In the genomic region with DNA sequence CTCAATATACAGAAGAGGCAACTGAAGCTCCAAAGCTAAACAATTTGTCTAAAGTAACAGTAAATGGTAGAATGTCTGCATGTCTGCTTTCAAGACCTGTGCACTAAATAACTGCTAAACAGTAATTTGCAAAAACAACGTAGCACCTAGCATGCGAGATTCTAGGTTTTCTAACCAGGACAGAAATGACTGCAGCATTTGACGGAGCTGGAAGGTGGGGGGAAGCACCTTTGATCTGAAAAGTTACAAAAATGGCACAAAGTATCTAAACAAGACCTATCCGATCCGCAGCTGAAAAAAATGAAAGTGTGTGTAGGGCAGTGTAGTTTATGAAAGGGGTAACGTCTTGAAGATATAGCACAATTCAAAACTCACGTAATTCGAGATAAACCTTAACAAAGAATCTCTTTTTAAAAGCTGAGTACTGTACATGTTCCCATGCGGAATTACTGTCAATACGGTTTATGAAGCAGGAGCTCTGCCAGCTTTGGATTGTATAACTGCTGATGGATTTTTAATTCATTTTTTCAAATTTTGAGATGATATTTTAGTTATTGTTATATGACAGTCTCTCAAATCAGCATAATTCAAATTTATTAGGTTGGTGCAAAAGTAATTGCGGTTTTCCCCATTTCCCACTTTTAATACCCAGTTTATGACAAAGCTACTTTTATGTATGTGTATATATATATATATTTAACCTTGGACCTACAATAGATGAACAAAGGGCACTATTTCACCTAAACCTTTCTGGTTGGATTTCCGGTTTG, we compare ENCODE assay signal across 1 cellular context.
TF ChIP-seq lines count a peak whose summit lies in the region.

No MANE protein-coding gene starts in this region.

TF ChIP-seq in HepG2, 621 proteins besides CTCF, POLR2A, EP300 and RAD21 (continued from another document):
- TF ChIP-seq, protein P1, sequence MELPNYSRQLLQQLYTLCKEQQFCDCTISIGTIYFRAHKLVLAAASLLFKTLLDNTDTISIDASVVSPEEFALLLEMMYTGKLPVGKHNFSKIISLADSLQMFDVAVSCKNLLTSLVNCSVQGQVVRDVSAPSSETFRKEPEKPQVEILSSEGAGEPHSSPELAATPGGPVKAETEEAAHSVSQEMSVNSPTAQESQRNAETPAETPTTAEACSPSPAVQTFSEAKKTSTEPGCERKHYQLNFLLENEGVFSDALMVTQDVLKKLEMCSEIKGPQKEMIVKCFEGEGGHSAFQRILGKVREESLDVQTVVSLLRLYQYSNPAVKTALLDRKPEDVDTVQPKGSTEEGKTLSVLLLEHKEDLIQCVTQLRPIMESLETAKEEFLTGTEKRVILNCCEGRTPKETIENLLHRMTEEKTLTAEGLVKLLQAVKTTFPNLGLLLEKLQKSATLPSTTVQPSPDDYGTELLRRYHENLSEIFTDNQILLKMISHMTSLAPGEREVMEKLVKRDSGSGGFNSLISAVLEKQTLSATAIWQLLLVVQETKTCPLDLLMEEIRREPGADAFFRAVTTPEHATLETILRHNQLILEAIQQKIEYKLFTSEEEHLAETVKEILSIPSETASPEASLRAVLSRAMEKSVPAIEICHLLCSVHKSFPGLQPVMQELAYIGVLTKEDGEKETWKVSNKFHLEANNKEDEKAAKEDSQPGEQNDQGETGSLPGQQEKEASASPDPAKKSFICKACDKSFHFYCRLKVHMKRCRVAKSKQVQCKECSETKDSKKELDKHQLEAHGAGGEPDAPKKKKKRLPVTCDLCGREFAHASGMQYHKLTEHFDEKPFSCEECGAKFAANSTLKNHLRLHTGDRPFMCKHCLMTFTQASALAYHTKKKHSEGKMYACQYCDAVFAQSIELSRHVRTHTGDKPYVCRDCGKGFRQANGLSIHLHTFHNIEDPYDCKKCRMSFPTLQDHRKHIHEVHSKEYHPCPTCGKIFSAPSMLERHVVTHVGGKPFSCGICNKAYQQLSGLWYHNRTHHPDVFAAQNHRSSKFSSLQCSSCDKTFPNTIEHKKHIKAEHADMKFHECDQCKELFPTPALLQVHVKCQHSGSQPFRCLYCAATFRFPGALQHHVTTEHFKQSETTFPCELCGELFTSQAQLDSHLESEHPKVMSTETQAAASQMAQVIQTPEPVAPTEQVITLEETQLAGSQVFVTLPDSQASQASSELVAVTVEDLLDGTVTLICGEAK (IDR thresholded peaks at IDR 0.05), result peak; percentile 92
- TF ChIP-seq, protein P1 (CRISPR knock-in tag; IDR thresholded peaks at IDR 0.05), result no peak
- TF ChIP-seq, protein P2, sequence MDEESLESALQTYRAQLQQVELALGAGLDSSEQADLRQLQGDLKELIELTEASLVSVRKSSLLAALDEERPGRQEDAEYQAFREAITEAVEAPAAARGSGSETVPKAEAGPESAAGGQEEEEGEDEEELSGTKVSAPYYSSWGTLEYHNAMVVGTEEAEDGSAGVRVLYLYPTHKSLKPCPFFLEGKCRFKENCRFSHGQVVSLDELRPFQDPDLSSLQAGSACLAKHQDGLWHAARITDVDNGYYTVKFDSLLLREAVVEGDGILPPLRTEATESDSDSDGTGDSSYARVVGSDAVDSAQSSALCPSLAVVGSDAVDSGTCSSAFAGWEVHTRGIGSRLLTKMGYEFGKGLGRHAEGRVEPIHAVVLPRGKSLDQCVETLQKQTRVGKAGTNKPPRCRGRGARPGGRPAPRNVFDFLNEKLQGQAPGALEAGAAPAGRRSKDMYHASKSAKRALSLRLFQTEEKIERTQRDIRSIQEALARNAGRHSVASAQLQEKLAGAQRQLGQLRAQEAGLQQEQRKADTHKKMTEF (CRISPR knock-in tag; IDR thresholded peaks at IDR 0.05), result 0 out of 2 replicates have a peak, but pooled peaks have one; percentile 0
- TF ChIP-seq, protein P3, sequence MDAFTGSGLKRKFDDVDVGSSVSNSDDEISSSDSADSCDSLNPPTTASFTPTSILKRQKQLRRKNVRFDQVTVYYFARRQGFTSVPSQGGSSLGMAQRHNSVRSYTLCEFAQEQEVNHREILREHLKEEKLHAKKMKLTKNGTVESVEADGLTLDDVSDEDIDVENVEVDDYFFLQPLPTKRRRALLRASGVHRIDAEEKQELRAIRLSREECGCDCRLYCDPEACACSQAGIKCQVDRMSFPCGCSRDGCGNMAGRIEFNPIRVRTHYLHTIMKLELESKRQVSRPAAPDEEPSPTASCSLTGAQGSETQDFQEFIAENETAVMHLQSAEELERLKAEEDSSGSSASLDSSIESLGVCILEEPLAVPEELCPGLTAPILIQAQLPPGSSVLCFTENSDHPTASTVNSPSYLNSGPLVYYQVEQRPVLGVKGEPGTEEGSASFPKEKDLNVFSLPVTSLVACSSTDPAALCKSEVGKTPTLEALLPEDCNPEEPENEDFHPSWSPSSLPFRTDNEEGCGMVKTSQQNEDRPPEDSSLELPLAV (CRISPR knock-in tag; conservative IDR thresholded peaks at IDR 0.05; ENCODE audit: low read depth), result no peak
- TF ChIP-seq, protein P4, sequence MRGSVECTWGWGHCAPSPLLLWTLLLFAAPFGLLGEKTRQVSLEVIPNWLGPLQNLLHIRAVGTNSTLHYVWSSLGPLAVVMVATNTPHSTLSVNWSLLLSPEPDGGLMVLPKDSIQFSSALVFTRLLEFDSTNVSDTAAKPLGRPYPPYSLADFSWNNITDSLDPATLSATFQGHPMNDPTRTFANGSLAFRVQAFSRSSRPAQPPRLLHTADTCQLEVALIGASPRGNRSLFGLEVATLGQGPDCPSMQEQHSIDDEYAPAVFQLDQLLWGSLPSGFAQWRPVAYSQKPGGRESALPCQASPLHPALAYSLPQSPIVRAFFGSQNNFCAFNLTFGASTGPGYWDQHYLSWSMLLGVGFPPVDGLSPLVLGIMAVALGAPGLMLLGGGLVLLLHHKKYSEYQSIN (CRISPR knock-in tag; IDR thresholded peaks at IDR 0.05; ENCODE audit: borderline replicate concordance), result no peak
- TF ChIP-seq MEIS2 (CRISPR knock-in tag; IDR thresholded peaks at IDR 0.05) (no peak), NCOA1 (CRISPR knock-in tag; IDR thresholded peaks at IDR 0.05) (no peak), SMARCC2 (IDR thresholded peaks at IDR 0.05) (no peak), TCF7L2 (IDR thresholded peaks at IDR 0.05; ENCODE audit: low read depth, low read length) (no peak), ZKSCAN5 (CRISPR knock-in tag; IDR thresholded peaks at IDR 0.05) (no peak), GZF1 (CRISPR knock-in tag; IDR thresholded peaks at IDR 0.05) (peak; percentile 72; the same call in 1 of the 2 replicates), ZNF530 (CRISPR knock-in tag; IDR thresholded peaks at IDR 0.05; ENCODE audit: low read depth) (no peak)
- TF ChIP-seq, protein P5, sequence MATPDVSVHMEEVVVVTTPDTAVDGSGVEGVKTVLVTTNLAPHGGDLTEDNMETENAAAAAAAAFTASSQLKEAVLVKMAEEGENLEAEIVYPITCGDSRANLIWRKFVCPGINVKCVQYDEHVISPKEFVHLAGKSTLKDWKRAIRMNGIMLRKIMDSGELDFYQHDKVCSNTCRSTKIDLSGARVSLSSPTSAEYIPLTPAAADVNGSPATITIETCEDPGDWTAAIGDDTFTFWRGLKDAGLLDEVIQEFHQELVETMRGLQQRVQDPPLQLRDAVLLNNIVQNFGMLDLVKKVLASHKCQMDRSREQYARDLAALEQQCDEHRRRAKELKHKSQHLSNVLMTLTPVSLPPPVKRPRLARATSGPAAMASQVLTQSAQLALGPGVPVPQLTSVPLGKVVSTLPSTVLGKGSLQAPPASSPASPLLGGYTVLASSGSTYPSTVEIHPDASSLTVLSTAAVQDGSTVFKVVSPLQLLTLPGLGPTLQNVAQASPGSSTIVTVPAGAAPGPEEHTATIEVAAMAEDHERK (CRISPR knock-in tag; IDR thresholded peaks at IDR 0.05; ENCODE audit: low read depth), result no peak
- TF ChIP-seq, protein P6, sequence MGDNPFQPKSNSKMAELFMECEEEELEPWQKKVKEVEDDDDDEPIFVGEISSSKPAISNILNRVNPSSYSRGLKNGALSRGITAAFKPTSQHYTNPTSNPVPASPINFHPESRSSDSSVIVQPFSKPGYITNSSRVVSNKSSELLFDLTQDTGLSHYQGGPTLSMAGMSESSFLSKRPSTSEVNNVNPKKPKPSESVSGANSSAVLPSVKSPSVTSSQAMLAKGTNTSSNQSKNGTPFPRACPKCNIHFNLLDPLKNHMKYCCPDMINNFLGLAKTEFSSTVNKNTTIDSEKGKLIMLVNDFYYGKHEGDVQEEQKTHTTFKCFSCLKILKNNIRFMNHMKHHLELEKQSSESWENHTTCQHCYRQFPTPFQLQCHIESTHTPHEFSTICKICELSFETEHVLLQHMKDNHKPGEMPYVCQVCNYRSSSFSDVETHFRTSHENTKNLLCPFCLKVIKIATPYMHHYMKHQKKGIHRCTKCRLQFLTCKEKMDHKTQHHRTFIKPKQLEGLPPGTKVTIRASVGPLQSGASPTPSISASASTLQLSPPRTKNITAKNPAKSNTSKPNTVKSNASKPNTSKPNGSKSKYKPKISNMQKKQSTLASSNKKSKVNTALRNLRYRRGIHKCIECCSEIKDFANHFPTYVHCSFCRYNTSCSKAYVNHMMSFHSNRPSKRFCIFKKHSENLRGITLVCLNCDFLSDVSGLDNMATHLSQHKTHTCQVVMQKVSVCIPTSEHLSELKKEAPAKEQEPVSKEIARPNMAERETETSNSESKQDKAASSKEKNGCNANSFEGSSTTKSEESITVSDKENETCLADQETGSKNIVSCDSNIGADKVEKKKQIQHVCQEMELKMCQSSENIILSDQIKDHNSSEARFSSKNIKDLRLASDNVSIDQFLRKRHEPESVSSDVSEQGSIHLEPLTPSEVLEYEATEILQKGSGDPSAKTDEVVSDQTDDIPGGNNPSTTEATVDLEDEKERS (CRISPR knock-in tag; IDR thresholded peaks at IDR 0.05), result 0 out of 2 replicates have a peak, but pooled peaks have one; percentile 41
- TF ChIP-seq, protein P7, sequence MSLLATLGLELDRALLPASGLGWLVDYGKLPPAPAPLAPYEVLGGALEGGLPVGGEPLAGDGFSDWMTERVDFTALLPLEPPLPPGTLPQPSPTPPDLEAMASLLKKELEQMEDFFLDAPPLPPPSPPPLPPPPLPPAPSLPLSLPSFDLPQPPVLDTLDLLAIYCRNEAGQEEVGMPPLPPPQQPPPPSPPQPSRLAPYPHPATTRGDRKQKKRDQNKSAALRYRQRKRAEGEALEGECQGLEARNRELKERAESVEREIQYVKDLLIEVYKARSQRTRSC (CRISPR knock-in tag; IDR thresholded peaks at IDR 0.05; ENCODE audit: low read depth), result no peak
- TF ChIP-seq, protein P8, sequence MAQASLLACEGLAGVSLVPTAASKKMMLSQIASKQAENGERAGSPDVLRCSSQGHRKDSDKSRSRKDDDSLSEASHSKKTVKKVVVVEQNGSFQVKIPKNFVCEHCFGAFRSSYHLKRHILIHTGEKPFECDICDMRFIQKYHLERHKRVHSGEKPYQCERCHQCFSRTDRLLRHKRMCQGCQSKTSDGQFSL (CRISPR knock-in tag; IDR thresholded peaks at IDR 0.05), result 0 out of 2 replicates have a peak, but pooled peaks have one; percentile 34
TF ChIP-seq in HepG2: peak in this region for 10.
